12 cellular contexts compared by ENCODE assay signal in genomic region chr6:158867381-158868121, GRCh38. TPM values are rescaled to one million over a fixed set of nuclear protein-coding genes. Genes with fewer than 3 reads are reported as not detected.
DNase-seq lines count a peak whose midpoint lies in the region; ATAC-seq, FAIRE-seq and TF ChIP-seq lines count a peak whose summit lies in the region.
"Had no signal": no experiment of that assay in that cellular context is flagged by ENCODE, and none has a peak within 500 bp of the region (broad histone marks: within the 10 kb centered on the region; RNA-seq: fewer than 3 reads in every experiment).

No MANE protein-coding gene starts in this region.

- no peak overlapping the region for H3K4ac ChIP-seq in mesenchymal stem cell (ENCODE audit: low read depth in 1 of 2, low read length in 2 of 2)

- peaks cover 42% of the 10 kb centered on the region for H3K4me1 Mint-ChIP-seq in activated naive CD8-positive, alpha-beta T cell (ENCODE audit: low read depth)

- H3K36me3 Mint-ChIP-seq in activated naive CD8-positive, alpha-beta T cell = no peaks in the 10 kb centered on the region

- no peak overlapping the region for H3K9ac ChIP-seq in mesenchymal stem cell (ENCODE audit: low read length)

- no peak overlapping the region for H3K18ac ChIP-seq in mesenchymal stem cell (ENCODE audit: low read depth in 1 of 2, low read length in 2 of 2)

- WGBS in A549 (ENCODE audit: missing lambda C conversion rate) = 85% methylated on average over 10 of the region's 10 CpGs
- 91% methylated on average over 9 of the region's 10 CpGs for WGBS in mesenchymal stem cell
- 79 to 84% methylated on average over 10 of the region's 10 CpGs for WGBS in sigmoid colon, 2 donors

- H2AFZ ChIP-seq in mesenchymal stem cell (ENCODE audit: low read depth, low read length) = no peak overlapping the region

- no peak for FAIRE-seq in A549 (lab: Jason Lieb, UNC)
- FAIRE-seq in GM18507 (lab: Jason Lieb, UNC) = peak; percentile 89

- no peak overlapping the region for H3K23ac ChIP-seq in mesenchymal stem cell (ENCODE audit: low read length in 2 of 2)

- H3K27ac Mint-ChIP-seq in activated naive CD8-positive, alpha-beta T cell = peak overlapping the region; percentile 99

- no peak overlapping the region for H3K14ac ChIP-seq in mesenchymal stem cell (ENCODE audit: low read length in 2 of 2)

- no peak overlapping the region for H2BK5ac ChIP-seq in mesenchymal stem cell (ENCODE audit: low read depth, low read length, poor library complexity, severe bottlenecking)

- TF ChIP-seq CTCF in A549 (IDR thresholded peaks at IDR 0.05) = no peak
- no peak for TF ChIP-seq CTCF in sigmoid colon (IDR thresholded peaks at IDR 0.05)
- TF ChIP-seq CTCF in ascending aorta (IDR thresholded peaks at IDR 0.05) = no peak

- no peak overlapping the region for H4K8ac ChIP-seq in mesenchymal stem cell (ENCODE audit: low read length)

- H3K4me1 ChIP-seq in A549 (peaks cover 62% of the 10 kb centered on the region), mesenchymal stem cell (ENCODE audit: control insufficient read depth, insufficient read depth, low read depth, low read length) (peaks cover 14% of the 10 kb centered on the region), sigmoid colon (peaks cover 0 to 15% (median 2%) of the 10 kb centered on the region in 4 donors), ascending aorta (no peaks in the 10 kb centered on the region)

- no peak for TF ChIP-seq POLR2A in A549 (IDR thresholded peaks at IDR 0.05; ENCODE audit: low read length)
- TF ChIP-seq POLR2A in sigmoid colon (IDR thresholded peaks at IDR 0.05) = no peak

- H2BK15ac ChIP-seq in mesenchymal stem cell (ENCODE audit: low read depth, poor library complexity, severe bottlenecking) = no peak overlapping the region

- no peaks in the 10 kb centered on the region for H3K27me3 Mint-ChIP-seq in activated naive CD8-positive, alpha-beta T cell

- H3K27me3 ChIP-seq in mesenchymal stem cell (ENCODE audit: control insufficient read depth in 1 of 2, insufficient read depth in 1 of 2, low read length in 2 of 2) (peaks cover 0 to 28% of the 10 kb centered on the region in 2 experiments), sigmoid colon (no peaks in the 10 kb centered on the region), ascending aorta (no peaks in the 10 kb centered on the region)

- POLR2A ChIA-PET in A549 (lab: Yijun Ruan, JAX) = interaction anchor here (1.5 to 3.6 kb wide), 2 partner anchors 14 to 55 kb away, joined by 6 to 23 read pairs; no protein-coding TSS in a partner anchor

- no peak overlapping the region for H4K91ac ChIP-seq in mesenchymal stem cell (ENCODE audit: low read length)

- H2BK120ac ChIP-seq in mesenchymal stem cell (ENCODE audit: low read depth, low read length) = no peak overlapping the region

- H3K4me2 ChIP-seq in A549 = peak overlapping the region; percentile 9; the same call in 1 of the 3 replicates
- H3K4me2 ChIP-seq in mesenchymal stem cell (ENCODE audit: low read length, poor library complexity, severe bottlenecking) = no peak overlapping the region

- CTCF ChIA-PET in A549 (lab: Yijun Ruan, JAX) = interaction anchor here (1.3 to 2.5 kb wide), 3 partner anchors 9 to 88 kb away, joined by 3 to 8 read pairs (median 3); no protein-coding TSS in a partner anchor

- ATAC-seq in A549 = no peak
- ATAC-seq: activated T-cell treated with anti-CD3 and anti-CD28 coated beads, Interleukin-2, amount 50 U/mL, for 4 hours; stimulated activated effector memory CD8-positive, alpha-beta T cell treated with anti-CD3 and anti-CD28 coated beads, Interleukin-12 subunit alpha, Interleukin-12 subunit beta, amount 100 ng/mL, for 72 hours had no signal

- TF ChIP-seq RAD21 in A549 (conservative IDR thresholded peaks at IDR 0.05 in 1 of 2, IDR thresholded peaks at IDR 0.05 in 1 of 2) = no peak

- H3K27ac ChIP-seq in A549 (peak overlapping the region; percentile 94 to 99), mesenchymal stem cell (ENCODE audit: low read length, poor library complexity, severe bottlenecking) (no peak overlapping the region), sigmoid colon (peak overlapping the region in 1 of 4 donors; percentile 3), ascending aorta (no peak overlapping the region)

- H3K9me3 Mint-ChIP-seq in activated naive CD8-positive, alpha-beta T cell (ENCODE audit: low read depth) = no peaks in the 10 kb centered on the region
- H3K9me3 Mint-ChIP-seq: activated T-cell treated with anti-CD3 and anti-CD28 coated beads, Interleukin-2, amount 50 U/mL, for 4 hours; stimulated activated effector memory CD8-positive, alpha-beta T cell treated with anti-CD3 and anti-CD28 coated beads, Interleukin-12 subunit alpha, Interleukin-12 subunit beta, amount 100 ng/mL, for 72 hours had no signal

- no peaks in the 10 kb centered on the region for H3K79me1 ChIP-seq in mesenchymal stem cell (replicated peaks; ENCODE audit: low read length, poor library complexity, severe bottlenecking)

- no peak overlapping the region for H2BK12ac ChIP-seq in mesenchymal stem cell (ENCODE audit: low read length in 2 of 2)

- H3K4me3 Mint-ChIP-seq in activated naive CD8-positive, alpha-beta T cell = no peak overlapping the region
- H3K4me3 Mint-ChIP-seq: activated T-cell treated with anti-CD3 and anti-CD28 coated beads, Interleukin-2, amount 50 U/mL, for 4 hours had no signal

- H3K9me3 ChIP-seq in A549 (0 out of 3 replicates have a peak, but pooled peaks cover 5% of the 10 kb centered on the region), mesenchymal stem cell (ENCODE audit: control insufficient read depth, low read length) (no peaks in the 10 kb centered on the region), sigmoid colon (no peaks in the 10 kb centered on the region), ascending aorta (no peaks in the 10 kb centered on the region)

- DNase-seq in A549 (ENCODE audit: low read depth in 1 of 2, low spot score in 1 of 2) = peak in 1 of 2 experiments; percentile 56
- no peak for DNase-seq in GM18507 (ENCODE audit: extremely low spot score, insufficient read length, low read depth)
- no peak for DNase-seq in mesenchymal stem cell
- no peak for DNase-seq in NCI-H1092 (lab: John Stamatoyannopoulos, UW)
- DNase-seq in posterior vena cava (ENCODE audit: low spot score) = no peak
- no peak for DNase-seq in sigmoid colon
- no peak for DNase-seq in ascending aorta (ENCODE audit: low spot score in 2 of 2)
- DNase-seq: activated T-cell treated with anti-CD3 and anti-CD28 coated beads, Interleukin-2, amount 50 U/mL, for 4 hours; caudate nucleus; foreskin fibroblast had no signal

- no peaks in the 10 kb centered on the region for H3K36me3 ChIP-seq in mesenchymal stem cell (ENCODE audit: control insufficient read depth in 1 of 2, insufficient read depth in 2 of 2, low read depth in 1 of 2, low read length in 2 of 2)
- no peaks in the 10 kb centered on the region for H3K36me3 ChIP-seq in sigmoid colon
- H3K36me3 ChIP-seq in ascending aorta = no peaks in the 10 kb centered on the region

- peak overlapping the region; percentile 54 for H2AK5ac ChIP-seq in mesenchymal stem cell (ENCODE audit: low read length, severe bottlenecking)

- H3K4me3 ChIP-seq in A549 (no peak overlapping the region), mesenchymal stem cell (ENCODE audit: insufficient read depth in 1 of 2, low read depth in 1 of 2, low read length in 2 of 2) (no peak overlapping the region), sigmoid colon (no peak overlapping the region), ascending aorta (no peak overlapping the region)

- TF ChIP-seq EP300 in A549 (IDR thresholded peaks at IDR 0.05) = no peak
- TF ChIP-seq EP300 in sigmoid colon (IDR thresholded peaks at IDR 0.05) = no peak

- intact Hi-C loops in posterior vena cava (cut with DNase I) = no loop called here
- intact Hi-C loops in sigmoid colon (cut with DNase I) = loop anchor here (5.0 kb wide), 1 partner anchor 160 kb away; no protein-coding TSS in a partner anchor
- intact Hi-C loops in ascending aorta (cut with DNase I) = loop anchor here (5.0 kb wide), 1 partner anchor 160 kb away; no protein-coding TSS in a partner anchor

TF ChIP-seq in A549, 52 proteins besides CTCF, POLR2A, EP300 and RAD21:
- TF ChIP-seq FOSL2 (IDR thresholded peaks at IDR 0.05) = no peak
- 0 out of 2 replicates have a peak, but pooled peaks have one; percentile 27 for TF ChIP-seq FOSL2 (CRISPR knock-in tag; IDR thresholded peaks at IDR 0.05)
- TF ChIP-seq FOSB (CRISPR knock-in tag; IDR thresholded peaks at IDR 0.05) = no peak
- TF ChIP-seq MAFK (IDR thresholded peaks at IDR 0.05; ENCODE audit: partially characterized antibody) = peak; percentile 56

RNA-seq across cellular contexts. Expression of gene EZR, which starts 48.4 kb away (rescaled TPM):
- polyA plus RNA-seq in A549 (2011; rRNA removed) (207 and 254 TPM in 2 replicates), A549 (2017; fragmentation: RNase III; extraction: RNeasy Plus Mini Kit Qiagen cat#74134 plus additional on column Dnase treatment) (219 to 259 TPM (median 219 TPM) in 3 replicates), sigmoid colon (100 to 1,000 TPM; 214 to 333 (median 262) TPM)
- 181 and 208 TPM in 2 replicates for polyA plus RNA-seq in A549 (2012; cell fraction: cytosol; rRNA removed)
- 283 and 311 TPM in 2 replicates for polyA plus RNA-seq in A549 (2012; cell fraction: nucleus; rRNA removed)
- 183 and 197 TPM in 2 replicates for polyA minus RNA-seq in A549 (2011; rRNA and poly(A)+ RNA removed)
- 45.8 TPM for polyA plus RNA-seq in mesenchymal stem cell (2013, experiment 1 of 2)
- 44.2 TPM for polyA plus RNA-seq in mesenchymal stem cell (2013, experiment 2 of 2)
- total RNA-seq in posterior vena cava (10 to 100 TPM; 65.1 to 71.7 TPM), sigmoid colon (10 to 100 TPM; 33.5 to 46.0 (median 38.3) TPM), ascending aorta (49.7 TPM)

Comparison
In these comparisons a context has a peak if more than half of its experiments do, and no peak if none do; other contexts are left out.
1. H3K27ac ChIP-seq: peak in A549 (2 of 2); none in mesenchymal stem cell (single experiment) and ascending aorta (0 of 2).
2. intact Hi-C loops: an anchor here in sigmoid colon (5.0 kb wide) and ascending aorta (5.0 kb wide); none called in posterior vena cava.